In genomic region chr7:26155531-26156375, GRCh38 we compare ENCODE assay signal across 10 cellular contexts. TPM values are rescaled to one million over a fixed set of nuclear protein-coding genes. Genes with fewer than 3 reads are reported as not detected.
DNase-seq lines count a peak whose midpoint lies in the region; ATAC-seq and TF ChIP-seq lines count a peak whose summit lies in the region.
"Had no signal": no experiment of that assay in that cellular context is flagged by ENCODE, and none has a peak within 500 bp of the region (broad histone marks: within the 10 kb centered on the region; RNA-seq: fewer than 3 reads in every experiment).

No MANE protein-coding gene starts in this region.

- H3K36me3 ChIP-seq in thymus (ENCODE audit: control insufficient read depth, insufficient read depth), result no peaks in the 10 kb centered on the region

- intact Hi-C loops in activated naive CD4-positive, alpha-beta T cell treated with anti-CD3 and anti-CD28 coated beads for 36 hours (cut with micrococcal nuclease), result loop anchor here (1.0 to 10.0 kb wide), 8 partner anchors 12 to 979 kb away; partner anchors contain the start of genes CBX3 and SKAP2

- H3K4me1 ChIP-seq in thymus (ENCODE audit: control insufficient read depth, insufficient read depth, low read length), result peaks cover 21% of the 10 kb centered on the region

- H3K27me3 ChIP-seq in thymus (ENCODE audit: control insufficient read depth, insufficient read depth), result peaks cover 13% of the 10 kb centered on the region

- CTCF ChIA-PET in activated naive CD4-positive, alpha-beta T cell treated with anti-CD3 and anti-CD28 coated beads for 36 hours (lab: Charles Lee), result interaction anchor here (0.6 to 4.0 kb wide), 11 partner anchors 11 to 361 kb away, joined by 3 to 15 read pairs (median 3); no protein-coding TSS in a partner anchor

- no peaks in the 10 kb centered on the region for H3K27me3 Mint-ChIP-seq in activated naive CD4-positive, alpha-beta T cell treated with anti-CD3 and anti-CD28 coated beads for 36 hours (ENCODE audit: low read depth)

- TF ChIP-seq CTCF in fibroblast of pulmonary artery (IDR thresholded peaks at IDR 0.05; ENCODE audit: low read length, missing control alignments), result peak; percentile 2

- 76% methylated on average over 8 of the region's 8 CpGs for WGBS in thymus

- H3K9me3 ChIP-seq in thymus (ENCODE audit: control insufficient read depth), result no peaks in the 10 kb centered on the region

- H3K4me3 ChIP-seq in fibroblast of pulmonary artery (replicated peaks; ENCODE audit: low read depth, low read length), result peak overlapping the region; percentile 38
- no peak overlapping the region for H3K4me3 ChIP-seq in thymus (ENCODE audit: low read length)

- peaks cover 81% of the 10 kb centered on the region for H3K4me1 Mint-ChIP-seq in activated naive CD4-positive, alpha-beta T cell treated with anti-CD3 and anti-CD28 coated beads for 36 hours (ENCODE audit: low read depth)

- peaks cover 14% of the 10 kb centered on the region for H3K36me3 Mint-ChIP-seq in activated naive CD4-positive, alpha-beta T cell treated with anti-CD3 and anti-CD28 coated beads for 36 hours (ENCODE audit: low read depth)

- H3K27ac Mint-ChIP-seq in activated naive CD4-positive, alpha-beta T cell treated with anti-CD3 and anti-CD28 coated beads for 36 hours, result peak overlapping the region; percentile 98

- H3K27ac ChIP-seq in thymus (ENCODE audit: low read depth), result peak overlapping the region; percentile 49

- H3K4me3 Mint-ChIP-seq in activated naive CD4-positive, alpha-beta T cell treated with anti-CD3 and anti-CD28 coated beads for 36 hours, result peak overlapping the region; percentile 44

- DNase-seq in activated naive CD4-positive, alpha-beta T cell treated with anti-CD3 and anti-CD28 coated beads for 36 hours, result no peak
- DNase-seq in activated naive CD4-positive, alpha-beta T cell treated with anti-CD3 and anti-CD28 coated beads, Interleukin-2, amount 50 U/mL, for 16 hours, result no peak
- DNase-seq in RPMI8226 (peak; percentile 51), fibroblast of pulmonary artery (ENCODE audit: low read depth) (peak; percentile 46), T1000 (lab: John Stamatoyannopoulos, UW) (no peak), GOT3 (lab: John Stamatoyannopoulos, UW) (no peak)
- DNase-seq: head of caudate nucleus, NCI-H1930 had no signal

- no peak for ATAC-seq in activated CD4-positive, CD25-positive, alpha-beta regulatory T cell treated with anti-CD3 and anti-CD28 coated beads, Interleukin-2, amount 50 U/mL, for 24 hours

- H3K9me3 Mint-ChIP-seq in activated naive CD4-positive, alpha-beta T cell treated with anti-CD3 and anti-CD28 coated beads for 36 hours, result no peaks in the 10 kb centered on the region

RNA-seq across cellular contexts. Expression of gene NFE2L3, which starts 3.8 kb away (rescaled TPM):
- total RNA-seq in activated naive CD4-positive, alpha-beta T cell treated with anti-CD3 and anti-CD28 coated beads for 36 hours, result 10 to 100 TPM; 12.5 to 12.9 TPM
- 12.0 TPM for polyA plus RNA-seq in thymus

RNA-seq across cellular contexts. Expression of gene HNRNPA2B1, which starts 44.8 kb away (rescaled TPM):
- 100 to 1,000 TPM; 925 to 950 TPM for total RNA-seq in activated naive CD4-positive, alpha-beta T cell treated with anti-CD3 and anti-CD28 coated beads for 36 hours
- polyA plus RNA-seq in thymus, result 767 TPM

RNA-seq across cellular contexts. Expression of gene CBX3, which starts 45.8 kb away (rescaled TPM):
- 100 to 1,000 TPM; 260 to 273 TPM for total RNA-seq in activated naive CD4-positive, alpha-beta T cell treated with anti-CD3 and anti-CD28 coated beads for 36 hours
- 233 TPM for polyA plus RNA-seq in thymus

Comparison
In these comparisons a context has a peak if more than half of its experiments do, and no peak if none do; other contexts are left out.
1. DNase-seq: peak in RPMI8226 (single experiment) and fibroblast of pulmonary artery (single experiment); none in activated naive CD4-positive, alpha-beta T cell treated with anti-CD3 and anti-CD28 coated beads for 36 hours (single experiment), activated naive CD4-positive, alpha-beta T cell treated with anti-CD3 and anti-CD28 coated beads, Interleukin-2, amount 50 U/mL, for 16 hours (single experiment), T1000 (single experiment) and GOT3 (single experiment).